Comparison of ENCODE assay signal across 1 cellular context in genomic region chr9:37800631-37801286, GRCh38.
A peak's percentile ranks its signal among the peaks of the same experiment; 100 is the strongest.
TF ChIP-seq lines count a peak whose summit lies in the region.

A gene with protein sequence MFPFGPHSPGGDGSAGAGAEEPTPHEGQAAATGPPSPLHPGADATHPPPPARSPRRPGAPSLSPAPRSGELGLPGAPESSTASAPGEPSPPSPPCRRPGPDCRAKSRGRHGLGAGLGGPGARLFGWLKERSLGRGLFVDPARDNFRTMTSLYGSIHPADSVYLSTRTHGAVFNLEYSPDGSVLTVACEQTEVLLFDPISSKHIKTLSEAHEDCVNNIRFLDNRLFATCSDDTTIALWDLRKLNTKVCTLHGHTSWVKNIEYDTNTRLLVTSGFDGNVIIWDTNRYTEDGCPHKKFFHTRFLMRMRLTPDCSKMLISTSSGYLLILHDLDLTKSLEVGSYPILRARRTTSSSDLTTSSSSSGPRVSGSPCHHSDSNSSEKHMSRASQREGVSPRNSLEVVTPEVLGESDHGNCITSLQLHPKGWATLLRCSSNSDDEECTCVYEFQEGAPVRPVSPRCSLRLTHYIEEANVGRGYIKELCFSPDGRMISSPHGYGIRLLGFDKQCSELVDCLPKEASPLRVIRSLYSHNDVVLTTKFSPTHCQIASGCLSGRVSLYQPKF (plus strand): TSS chr9:37800797. CDS start chr9:37800867, 70 bp downstream.

TF ChIP-seq in K562, 482 proteins besides CTCF, POLR2A, EP300 and RAD21 (continued from another document and continues in another):
- TF ChIP-seq VEZF1 (CRISPR knock-in tag; IDR thresholded peaks at IDR 0.05) (peak; percentile 84), CGGBP1 (CRISPR knock-in tag; IDR thresholded peaks at IDR 0.05) (peak; percentile 96), TOE1 (IDR thresholded peaks at IDR 0.05; ENCODE audit: borderline replicate concordance) (peak; percentile 90), TOE1 (CRISPR knock-in tag; IDR thresholded peaks at IDR 0.05; ENCODE audit: borderline replicate concordance, low read depth) (0 out of 2 replicates have a peak, but pooled peaks have one; percentile 19), EP400 (IDR thresholded peaks at IDR 0.05) (peak; percentile 94), LARP7 (IDR thresholded peaks at IDR 0.05) (no peak; the same call in 1 of the 2 replicates), RCOR1 (IDR thresholded peaks at IDR 0.05; ENCODE audit: borderline replicate concordance in 1 of 2, low read depth in 2 of 2, low read length in 2 of 2) (peak; percentile 68 to 79; a peak in 3 of 4 replicates), ZNF175 (CRISPR knock-in tag; IDR thresholded peaks at IDR 0.05; ENCODE audit: low read depth) (no peak), BRCA1 (IDR thresholded peaks at IDR 0.05) (no peak), BRCA1 (CRISPR knock-in tag; IDR thresholded peaks at IDR 0.05) (peak; percentile 98; the same call in 1 of the 2 replicates), CBX1 (IDR thresholded peaks at IDR 0.05; ENCODE audit: low read depth) (peak; percentile 93), RFX1 (IDR thresholded peaks at IDR 0.05) (no peak), SMARCB1 (IDR thresholded peaks at IDR 0.05; ENCODE audit: insufficient read length, low read depth) (no peak), SUPT5H (IDR thresholded peaks at IDR 0.05) (peak; percentile 93), POLR2G (IDR thresholded peaks at IDR 0.05; ENCODE audit: low read depth, low read length) (peak; percentile 86), CXXC5 (CRISPR knock-in tag; IDR thresholded peaks at IDR 0.05) (peak; percentile 92), ZNF57 (CRISPR knock-in tag; IDR thresholded peaks at IDR 0.05) (no peak), HNRNPL (IDR thresholded peaks at IDR 0.05; ENCODE audit: low read depth, low read length) (peak; percentile 98), ZNF165 (CRISPR knock-in tag; IDR thresholded peaks at IDR 0.05; ENCODE audit: borderline replicate concordance) (no peak), TCF15 (CRISPR knock-in tag; IDR thresholded peaks at IDR 0.05) (no peak), KDM5B (IDR thresholded peaks at IDR 0.05; ENCODE audit: insufficient replicate concordance, low read depth, low read length) (peak; percentile 75), RB1 (IDR thresholded peaks at IDR 0.05; ENCODE audit: low read depth) (peak; percentile 98), HEY1 (CRISPR knock-in tag; IDR thresholded peaks at IDR 0.05; ENCODE audit: borderline replicate concordance) (0 out of 2 replicates have a peak, but pooled peaks have one; percentile 64), DDX20 (tag; IDR thresholded peaks at IDR 0.05; ENCODE audit: low read depth) (no peak), ILK (tag; IDR thresholded peaks at IDR 0.05; ENCODE audit: borderline replicate concordance, low read depth) (no peak), JUNB (CRISPR knock-in tag; conservative IDR thresholded peaks at IDR 0.05) (no peak), TARDBP (IDR thresholded peaks at IDR 0.05) (peak; percentile 84; the same call in 1 of the 2 replicates), YY1 (IDR thresholded peaks at IDR 0.05; ENCODE audit: borderline replicate concordance in 1 of 3, control insufficient read depth in 1 of 3, extremely low read depth in 1 of 3, insufficient read depth in 3 of 3, insufficient read length in 1 of 3, insufficient replicate concordance in 2 of 3, low read depth in 1 of 3, low read length in 2 of 3) (peak in 2 of 3 experiments; percentile 85 to 88), CHD2 (IDR thresholded peaks at IDR 0.05; ENCODE audit: low read depth, low read length) (peak; percentile 23; the same call in 1 of the 2 replicates), HNRNPK (IDR thresholded peaks at IDR 0.05; ENCODE audit: low read depth, low read length, poor library complexity, severe bottlenecking) (peak; percentile 73), JUND (IDR thresholded peaks at IDR 0.05; ENCODE audit: borderline replicate concordance, low read depth, low read length) (peak; percentile 82), JUND (tag; IDR thresholded peaks at IDR 0.05; ENCODE audit: borderline replicate concordance, low read depth, low read length) (no peak; the same call in 2 of the 3 replicates), ZNF79 (CRISPR knock-in tag; IDR thresholded peaks at IDR 0.05; ENCODE audit: low read depth) (peak; percentile 51; the same call in 1 of the 2 replicates), SRSF7 (optimal IDR thresholded peaks at IDR 0.05; ENCODE audit: low read depth, low read length) (no peak), HNRNPUL1 (IDR thresholded peaks at IDR 0.05; ENCODE audit: low read length) (no peak), XRCC3 (IDR thresholded peaks at IDR 0.05) (no peak), FOXJ3 (CRISPR knock-in tag; IDR thresholded peaks at IDR 0.05) (no peak), EGR1 (conservative IDR thresholded peaks at IDR 0.05) (peak; percentile 92), ZNF277 (CRISPR knock-in tag; IDR thresholded peaks at IDR 0.05; ENCODE audit: borderline replicate concordance) (no peak), TFAM (CRISPR knock-in tag; conservative IDR thresholded peaks at IDR 0.05) (no peak), IRF1 (CRISPR knock-in tag; IDR thresholded peaks at IDR 0.05; ENCODE audit: borderline replicate concordance) (no peak), ZNF217 (CRISPR knock-in tag; IDR thresholded peaks at IDR 0.05) (no peak), FOXJ2 (tag; IDR thresholded peaks at IDR 0.05) (no peak), HMG20B (CRISPR knock-in tag; IDR thresholded peaks at IDR 0.05) (no peak), ZNF707 (CRISPR knock-in tag; conservative IDR thresholded peaks at IDR 0.05) (0 out of 2 replicates have a peak, but pooled peaks have one; percentile 4), ATF1 (CRISPR knock-in tag; IDR thresholded peaks at IDR 0.05) (peak; percentile 61), ATF1 (tag; IDR thresholded peaks at IDR 0.05) (peak; percentile 81), ERF (CRISPR knock-in tag; IDR thresholded peaks at IDR 0.05) (peak; percentile 92)
- TF ChIP-seq, protein P1, sequence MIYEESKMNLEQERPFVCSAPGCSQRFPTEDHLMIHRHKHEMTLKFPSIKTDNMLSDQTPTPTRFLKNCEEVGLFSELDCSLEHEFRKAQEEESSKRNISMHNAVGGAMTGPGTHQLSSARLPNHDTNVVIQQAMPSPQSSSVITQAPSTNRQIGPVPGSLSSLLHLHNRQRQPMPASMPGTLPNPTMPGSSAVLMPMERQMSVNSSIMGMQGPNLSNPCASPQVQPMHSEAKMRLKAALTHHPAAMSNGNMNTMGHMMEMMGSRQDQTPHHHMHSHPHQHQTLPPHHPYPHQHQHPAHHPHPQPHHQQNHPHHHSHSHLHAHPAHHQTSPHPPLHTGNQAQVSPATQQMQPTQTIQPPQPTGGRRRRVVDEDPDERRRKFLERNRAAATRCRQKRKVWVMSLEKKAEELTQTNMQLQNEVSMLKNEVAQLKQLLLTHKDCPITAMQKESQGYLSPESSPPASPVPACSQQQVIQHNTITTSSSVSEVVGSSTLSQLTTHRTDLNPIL (CRISPR knock-in tag; IDR thresholded peaks at IDR 0.05), result no peak
- TF ChIP-seq, protein P2, sequence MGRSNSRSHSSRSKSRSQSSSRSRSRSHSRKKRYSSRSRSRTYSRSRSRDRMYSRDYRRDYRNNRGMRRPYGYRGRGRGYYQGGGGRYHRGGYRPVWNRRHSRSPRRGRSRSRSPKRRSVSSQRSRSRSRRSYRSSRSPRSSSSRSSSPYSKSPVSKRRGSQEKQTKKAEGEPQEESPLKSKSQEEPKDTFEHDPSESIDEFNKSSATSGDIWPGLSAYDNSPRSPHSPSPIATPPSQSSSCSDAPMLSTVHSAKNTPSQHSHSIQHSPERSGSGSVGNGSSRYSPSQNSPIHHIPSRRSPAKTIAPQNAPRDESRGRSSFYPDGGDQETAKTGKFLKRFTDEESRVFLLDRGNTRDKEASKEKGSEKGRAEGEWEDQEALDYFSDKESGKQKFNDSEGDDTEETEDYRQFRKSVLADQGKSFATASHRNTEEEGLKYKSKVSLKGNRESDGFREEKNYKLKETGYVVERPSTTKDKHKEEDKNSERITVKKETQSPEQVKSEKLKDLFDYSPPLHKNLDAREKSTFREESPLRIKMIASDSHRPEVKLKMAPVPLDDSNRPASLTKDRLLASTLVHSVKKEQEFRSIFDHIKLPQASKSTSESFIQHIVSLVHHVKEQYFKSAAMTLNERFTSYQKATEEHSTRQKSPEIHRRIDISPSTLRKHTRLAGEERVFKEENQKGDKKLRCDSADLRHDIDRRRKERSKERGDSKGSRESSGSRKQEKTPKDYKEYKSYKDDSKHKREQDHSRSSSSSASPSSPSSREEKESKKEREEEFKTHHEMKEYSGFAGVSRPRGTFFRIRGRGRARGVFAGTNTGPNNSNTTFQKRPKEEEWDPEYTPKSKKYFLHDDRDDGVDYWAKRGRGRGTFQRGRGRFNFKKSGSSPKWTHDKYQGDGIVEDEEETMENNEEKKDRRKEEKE (IDR thresholded peaks at IDR 0.05; ENCODE audit: borderline replicate concordance in 1 of 2, control insufficient read depth in 1 of 2, low read depth in 2 of 2, low read length in 1 of 2), result peak in 1 of 2 experiments; percentile 99; a peak in 2 of 4 replicates
- TF ChIP-seq, protein P3, sequence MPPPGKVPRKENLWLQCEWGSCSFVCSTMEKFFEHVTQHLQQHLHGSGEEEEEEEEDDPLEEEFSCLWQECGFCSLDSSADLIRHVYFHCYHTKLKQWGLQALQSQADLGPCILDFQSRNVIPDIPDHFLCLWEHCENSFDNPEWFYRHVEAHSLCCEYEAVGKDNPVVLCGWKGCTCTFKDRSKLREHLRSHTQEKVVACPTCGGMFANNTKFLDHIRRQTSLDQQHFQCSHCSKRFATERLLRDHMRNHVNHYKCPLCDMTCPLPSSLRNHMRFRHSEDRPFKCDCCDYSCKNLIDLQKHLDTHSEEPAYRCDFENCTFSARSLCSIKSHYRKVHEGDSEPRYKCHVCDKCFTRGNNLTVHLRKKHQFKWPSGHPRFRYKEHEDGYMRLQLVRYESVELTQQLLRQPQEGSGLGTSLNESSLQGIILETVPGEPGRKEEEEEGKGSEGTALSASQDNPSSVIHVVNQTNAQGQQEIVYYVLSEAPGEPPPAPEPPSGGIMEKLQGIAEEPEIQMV (tag; conservative IDR thresholded peaks at IDR 0.05; ENCODE audit: low read depth), result 0 out of 2 replicates have a peak, but pooled peaks have one; percentile 23
- TF ChIP-seq, protein P4, sequence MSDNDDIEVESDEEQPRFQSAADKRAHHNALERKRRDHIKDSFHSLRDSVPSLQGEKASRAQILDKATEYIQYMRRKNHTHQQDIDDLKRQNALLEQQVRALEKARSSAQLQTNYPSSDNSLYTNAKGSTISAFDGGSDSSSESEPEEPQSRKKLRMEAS (CRISPR knock-in tag; IDR thresholded peaks at IDR 0.05), result peak; percentile 75
- TF ChIP-seq, protein P5, sequence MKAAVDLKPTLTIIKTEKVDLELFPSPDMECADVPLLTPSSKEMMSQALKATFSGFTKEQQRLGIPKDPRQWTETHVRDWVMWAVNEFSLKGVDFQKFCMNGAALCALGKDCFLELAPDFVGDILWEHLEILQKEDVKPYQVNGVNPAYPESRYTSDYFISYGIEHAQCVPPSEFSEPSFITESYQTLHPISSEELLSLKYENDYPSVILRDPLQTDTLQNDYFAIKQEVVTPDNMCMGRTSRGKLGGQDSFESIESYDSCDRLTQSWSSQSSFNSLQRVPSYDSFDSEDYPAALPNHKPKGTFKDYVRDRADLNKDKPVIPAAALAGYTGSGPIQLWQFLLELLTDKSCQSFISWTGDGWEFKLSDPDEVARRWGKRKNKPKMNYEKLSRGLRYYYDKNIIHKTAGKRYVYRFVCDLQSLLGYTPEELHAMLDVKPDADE (conservative IDR thresholded peaks at IDR 0.05; ENCODE audit: control insufficient read depth, low read depth, low read length), result peak; percentile 91
- TF ChIP-seq, protein P6, sequence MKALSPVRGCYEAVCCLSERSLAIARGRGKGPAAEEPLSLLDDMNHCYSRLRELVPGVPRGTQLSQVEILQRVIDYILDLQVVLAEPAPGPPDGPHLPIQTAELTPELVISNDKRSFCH (CRISPR knock-in tag; IDR thresholded peaks at IDR 0.05), result no peak
- TF ChIP-seq, protein P6 (tag; IDR thresholded peaks at IDR 0.05), result no peak; the same call in none of the 2 replicates
- TF ChIP-seq, protein P7, sequence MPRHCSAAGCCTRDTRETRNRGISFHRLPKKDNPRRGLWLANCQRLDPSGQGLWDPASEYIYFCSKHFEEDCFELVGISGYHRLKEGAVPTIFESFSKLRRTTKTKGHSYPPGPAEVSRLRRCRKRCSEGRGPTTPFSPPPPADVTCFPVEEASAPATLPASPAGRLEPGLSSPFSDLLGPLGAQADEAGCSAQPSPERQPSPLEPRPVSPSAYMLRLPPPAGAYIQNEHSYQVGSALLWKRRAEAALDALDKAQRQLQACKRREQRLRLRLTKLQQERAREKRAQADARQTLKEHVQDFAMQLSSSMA (CRISPR knock-in tag; IDR thresholded peaks at IDR 0.05), result peak; percentile 86; the same call in 1 of the 2 replicates
